In the genomic region with DNA sequence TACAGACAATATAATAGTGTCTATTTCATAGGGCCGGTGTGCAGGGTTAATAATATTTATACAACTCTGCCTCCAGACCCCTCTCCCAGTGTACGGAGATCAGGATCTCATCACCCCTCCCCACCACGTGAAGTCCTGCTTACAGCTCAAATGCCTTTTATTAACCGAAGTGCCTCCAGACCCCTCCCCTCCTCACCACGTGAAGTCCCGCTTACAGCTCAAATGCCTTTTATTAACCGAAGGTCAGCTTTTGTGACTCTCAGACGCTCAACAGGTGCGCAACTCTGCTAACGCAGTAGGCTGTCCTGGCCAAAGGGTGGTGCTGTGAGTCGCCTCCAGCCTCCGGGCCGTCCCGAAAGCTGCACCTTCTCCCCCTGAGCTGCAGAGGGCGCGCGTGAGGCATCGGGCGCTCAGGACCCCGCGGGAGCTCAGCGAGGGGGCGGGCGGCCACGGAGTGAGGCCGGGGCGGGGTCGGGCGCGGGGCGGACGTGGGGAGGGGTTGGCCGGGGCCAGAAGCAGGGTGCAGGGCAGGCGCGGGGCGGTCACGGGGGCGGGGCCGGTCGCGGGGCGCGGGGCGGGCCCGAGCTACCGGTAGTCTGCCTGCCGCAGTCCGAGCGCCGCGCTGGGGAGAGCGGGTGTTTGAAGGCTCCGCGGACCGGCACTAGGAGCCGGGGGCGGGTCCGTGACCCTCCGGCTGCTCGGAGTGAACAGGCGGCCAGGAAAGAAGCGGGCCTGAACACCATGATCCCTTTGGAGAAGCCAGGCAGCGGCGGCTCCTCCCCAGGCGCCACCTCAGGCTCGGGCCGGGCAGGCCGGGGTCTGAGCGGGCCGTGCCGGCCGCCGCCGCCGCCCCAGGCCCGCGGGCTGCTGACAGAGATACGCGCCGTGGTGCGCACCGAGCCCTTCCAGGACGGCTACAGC, we compare ENCODE assay signal across 8 cellular contexts. TPM values are rescaled to one million over a fixed set of nuclear protein-coding genes. Genes with fewer than 3 reads are reported as not detected.
DNase-seq lines count a peak whose midpoint lies in the region; ATAC-seq, FAIRE-seq and TF ChIP-seq lines count a peak whose summit lies in the region.

A gene (plus strand): TSS at position 606 of the 921 bp plus-strand sequence. CDS start 136 bp downstream, at position 742.

- peaks cover 19% of the 10 kb centered on the region for H3K4me1 ChIP-seq in HUES6 (ENCODE audit: control insufficient read depth, insufficient read depth, low read length)
- peaks cover 36% of the 10 kb centered on the region for H3K4me1 ChIP-seq in OCI-LY1 (ENCODE audit: insufficient read depth, low read length, severe bottlenecking)
- peaks cover 19% of the 10 kb centered on the region for H3K4me1 ChIP-seq in mucosa of descending colon (ENCODE audit: low read depth)

- intact Hi-C loops in mucosa of descending colon (cut with DNase I, micrococcal nuclease), result loop anchor here (5.0 to 10.0 kb wide), 3 partner anchors 120 to 255 kb away; no protein-coding TSS in a partner anchor

- no peaks in the 10 kb centered on the region for H3F3A ChIP-seq in OCI-LY1 (ENCODE audit: insufficient read depth, low read length)

- peaks cover 43% of the 10 kb centered on the region for H3K79me2 ChIP-seq in OCI-LY1 (ENCODE audit: insufficient read depth, low read length)

- TF ChIP-seq CTCF in D721Med (IDR thresholded peaks at IDR 0.05; ENCODE audit: insufficient read depth, missing control alignments), result peak; percentile 100
- peak; percentile 100 for TF ChIP-seq CTCF in OCI-LY1 (IDR thresholded peaks at IDR 0.05; ENCODE audit: low read length)
- TF ChIP-seq CTCF in mucosa of descending colon (IDR thresholded peaks at IDR 0.05), result peak; percentile 99

- no peaks in the 10 kb centered on the region for H4K20me1 ChIP-seq in OCI-LY1 (ENCODE audit: insufficient read depth, low read length)

- H3K27ac ChIP-seq in HUES6 (ENCODE audit: low read depth, low read length), result no peak within 1 kb of the TSS
- peak within 1 kb of the TSS; percentile 91 for H3K27ac ChIP-seq in OCI-LY1 (ENCODE audit: low read depth, low read length, poor library complexity, severe bottlenecking)
- H3K27ac ChIP-seq in epithelial cell of prostate, result peak within 1 kb of the TSS; percentile 83

- H3K4me2 ChIP-seq in OCI-LY1 (ENCODE audit: low read length), result peak within 1 kb of the TSS; percentile 94

- H3K36me3 ChIP-seq in HUES6 (ENCODE audit: control insufficient read depth, insufficient read depth, low read length) (no peaks in the 10 kb centered on the region), OCI-LY1 (ENCODE audit: insufficient read depth, low read length) (peaks cover 15% of the 10 kb centered on the region), mucosa of descending colon (ENCODE audit: low read depth) (no peaks in the 10 kb centered on the region)

- peak within 1 kb of the TSS; percentile 81 for H3K9ac ChIP-seq in HUES6 (ENCODE audit: low read length)
- peak within 1 kb of the TSS; percentile 86 for H3K9ac ChIP-seq in OCI-LY1 (ENCODE audit: low read length)

- ATAC-seq in GM21423 (IDR thresholded peaks at IDR 0.05; ENCODE audit: unreplicated experiment), result peak; percentile 66
- peak; percentile 97 for ATAC-seq in mucosa of descending colon

- DNase-seq in D721Med (ENCODE audit: insufficient read length, low spot score) (peak; percentile 58), activated T-cell treated with anti-CD3 and anti-CD28 coated beads for 1 hour (ENCODE audit: low read depth) (peak; percentile 91), epithelial cell of prostate (ENCODE audit: low read depth, low spot score) (no peak), mucosa of descending colon (peak; percentile 89 to 96 (median 96))
- peak; percentile 85 to 89 for DNase-seq in stimulated activated CD8-positive, alpha-beta memory T cell treated with anti-CD3 and anti-CD28 coated beads, Interleukin-4, amount 100 ng/mL, for 4 hours (ENCODE audit: low read depth in 2 of 2, low spot score in 1 of 2)

- H3K9me2 ChIP-seq in OCI-LY1 (ENCODE audit: low read depth, low read length), result no peaks in the 10 kb centered on the region

- no peak within 1 kb of the TSS for H2AFZ ChIP-seq in OCI-LY1 (ENCODE audit: low read length)

- peak within 1 kb of the TSS; percentile 93 for H3K4me3 ChIP-seq in HUES6 (ENCODE audit: low read depth, low read length)
- H3K4me3 ChIP-seq in OCI-LY1 (ENCODE audit: low read depth, low read length, poor library complexity, severe bottlenecking), result peak within 1 kb of the TSS; percentile 80
- H3K4me3 ChIP-seq in mucosa of descending colon, result peak within 1 kb of the TSS; percentile 97

- FAIRE-seq in D721Med (lab: Jason Lieb, UNC), result no peak

- H3K27me3 ChIP-seq in HUES6 (ENCODE audit: control insufficient read depth, insufficient read depth, low read length) (peaks cover 13% of the 10 kb centered on the region), OCI-LY1 (ENCODE audit: insufficient read depth, low read length) (no peaks in the 10 kb centered on the region)

- H3K9me3 ChIP-seq in HUES6 (ENCODE audit: control insufficient read depth, insufficient read depth, low read depth, low read length) (no peaks in the 10 kb centered on the region), OCI-LY1 (ENCODE audit: low read length) (no peaks in the 10 kb centered on the region), mucosa of descending colon (no peaks in the 10 kb centered on the region)

RNA-seq across cellular contexts. Expression of the gene that starts here (rescaled TPM):
- 10 to 100 TPM; 17.9 to 30.0 (median 19.5) TPM for total RNA-seq in mucosa of descending colon
